In the genomic region with DNA sequence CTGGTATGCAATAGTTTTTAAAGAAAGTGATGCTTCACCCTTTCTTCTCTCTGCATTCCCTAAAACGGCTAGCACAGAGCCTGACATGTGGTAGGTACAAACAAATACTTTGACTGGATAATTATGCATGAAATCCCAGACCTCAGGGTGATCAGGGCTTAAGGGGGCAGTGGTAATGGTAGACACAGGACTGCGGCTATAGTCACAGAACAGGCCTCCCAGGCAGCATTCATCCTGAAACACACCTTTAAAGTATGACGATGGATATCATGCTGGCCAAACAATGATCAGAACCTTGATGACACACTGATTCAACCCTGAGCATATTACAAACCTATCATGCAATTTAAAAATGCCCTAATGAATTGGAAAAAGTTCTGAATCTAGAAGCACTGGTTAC, we compare ENCODE assay signal across 34 cellular contexts.
DNase-seq lines count a peak whose midpoint lies in the region; ATAC-seq, FAIRE-seq and TF ChIP-seq lines count a peak whose summit lies in the region.
"Had no signal": no experiment of that assay in that cellular context is flagged by ENCODE, and none has a peak within 500 bp of the region (broad histone marks: within the 10 kb centered on the region; RNA-seq: fewer than 3 reads in every experiment).

No MANE protein-coding gene starts in this region.

- ATAC-seq in CD4-positive, CD25-positive, alpha-beta regulatory T cell (ENCODE audit: low read depth in 2 of 2) = no peak
- no peak for ATAC-seq in CD8-positive, alpha-beta T cell
- no peak for ATAC-seq in GM12878
- ATAC-seq: heart left ventricle; stimulated activated naive B cell treated with anti-CD40 and anti-IgM and Interleukin-4, amounts not matched to agents 10 μg/mL and 1 μg/mL and 100 μg/mL, for 72 hours had no signal

- H3K9me3 ChIP-seq in CD4-positive, CD25-positive, alpha-beta regulatory T cell (ENCODE audit: control insufficient read depth in 2 of 2, low read length in 2 of 2) = no peaks in the 10 kb centered on the region
- H3K9me3 ChIP-seq in CD8-positive, alpha-beta T cell (ENCODE audit: low read length) = no peaks in the 10 kb centered on the region
- H3K9me3 ChIP-seq in GM12878 (replicated peaks; ENCODE audit: control insufficient read depth, insufficient read depth, low read length) (peaks cover 2% of the 10 kb centered on the region; the same call in 1 of the 3 replicates), mesenchymal stem cell (ENCODE audit: control insufficient read depth, low read length) (no peaks in the 10 kb centered on the region), hepatocyte (ENCODE audit: low read depth) (no peaks in the 10 kb centered on the region)
- H3K9me3 ChIP-seq: adrenal gland, heart left ventricle, prostate gland, thoracic aorta, vagina had no signal

- H3K27me3 ChIP-seq in CD4-positive, CD25-positive, alpha-beta regulatory T cell (ENCODE audit: control insufficient read depth, insufficient read depth, low read length) = no peaks in the 10 kb centered on the region
- H3K27me3 ChIP-seq in CD8-positive, alpha-beta T cell (ENCODE audit: insufficient read depth, low read length) = no peaks in the 10 kb centered on the region
- no peaks in the 10 kb centered on the region for H3K27me3 ChIP-seq in GM12878 (replicated peaks in 1 of 2; ENCODE audit: control insufficient read depth in 2 of 2, insufficient read depth in 2 of 2, low read length in 1 of 2)
- no peaks in the 10 kb centered on the region for H3K27me3 ChIP-seq in mesenchymal stem cell (ENCODE audit: control insufficient read depth in 1 of 2, insufficient read depth in 1 of 2, low read length in 2 of 2)
- no peaks in the 10 kb centered on the region for H3K27me3 ChIP-seq in hepatocyte
- H3K27me3 ChIP-seq: adrenal gland, heart left ventricle, vagina had no signal

- H3K23ac ChIP-seq in mesenchymal stem cell (ENCODE audit: low read length in 2 of 2) = no peak overlapping the region

- H3K79me2 ChIP-seq in GM12878 (ENCODE audit: control insufficient read depth, insufficient read depth, low read length) (peaks cover 57% of the 10 kb centered on the region), hepatocyte (no peaks in the 10 kb centered on the region)

- H3K4me2 ChIP-seq in GM12878 (ENCODE audit: control insufficient read depth, insufficient read depth) (no peak overlapping the region), mesenchymal stem cell (ENCODE audit: low read length, poor library complexity, severe bottlenecking) (no peak overlapping the region), hepatocyte (no peak overlapping the region)
- H3K4me2 ChIP-seq: PC-9 had no signal

- H2AFZ ChIP-seq in GM12878 (ENCODE audit: control insufficient read depth, low read depth, low read length) = no peak overlapping the region
- H2AFZ ChIP-seq in mesenchymal stem cell (ENCODE audit: low read depth, low read length) = no peak overlapping the region
- no peak overlapping the region for H2AFZ ChIP-seq in hepatocyte
- H2AFZ ChIP-seq: PC-9 had no signal

- no peak for DNase-seq in CD4-positive, CD25-positive, alpha-beta regulatory T cell
- DNase-seq in CD8-positive, alpha-beta T cell = no peak
- DNase-seq in GM12878 (ENCODE audit: low read depth, low spot score) (no peak), mesenchymal stem cell (no peak), GM19238 (ENCODE audit: insufficient read length, low spot score) (no peak), hepatocyte (ENCODE audit: low spot score) (no peak), NCI-H524 (lab: John Stamatoyannopoulos, UW) (no peak)
- DNase-seq in stimulated activated CD4-positive, alpha-beta T cell treated with anti-CD3 and anti-CD28 coated beads, Interleukin-1b, Interleukin-23, amount 100 ng/mL, for 48 hours = no peak
- DNase-seq: activated CD4-positive, alpha-beta T cell treated with anti-CD3 and anti-CD28 coated beads, Interleukin-2, amount 10 ng/mL, durations not matched to agents 24 days and 14 days; activated CD8-positive, alpha-beta memory T cell treated with anti-CD3 and anti-CD28 coated beads, Interleukin-2, amount 50 U/mL, for 48 hours; activated effector memory CD4-positive, alpha-beta T cell treated with anti-CD3 and anti-CD28 coated beads, Interleukin-2, amount 50 U/mL, for 16 hours; adrenal gland; DMS153; effector CD8-positive, alpha-beta T cell; erythroblast; H7; heart left ventricle; NCI-H1048; NCI-H187; NCI-H2171 treated with DMSO at 0.1 percent for 48 hours; NCI-H524 treated with DMSO at 0.1 percent for 48 hours; NK-92 treated with Interleukin-12 subunit alpha and Interleukin-12 subunit beta, amount 100 ng/mL, for 24 hours; nucleus accumbens; PC-9; SHP77; stimulated activated CD4-positive, alpha-beta T cell treated with anti-CD3 and anti-CD28 coated beads, Interleukin-4, amount 100 ng/mL, for 4 hours; stimulated activated naive B cell treated with anti-CD40 and anti-IgM and Interleukin-4, amounts not matched to agents 10 μg/mL and 1 μg/mL and 100 μg/mL, for 72 hours; T-helper 9 cell; WERI-Rb-1 had no signal

- no peaks in the 10 kb centered on the region for H3K27me3 Mint-ChIP-seq in CD4-positive, CD25-positive, alpha-beta regulatory T cell
- no peaks in the 10 kb centered on the region for H3K27me3 Mint-ChIP-seq in CD8-positive, alpha-beta T cell (ENCODE audit: low read depth)
- H3K27me3 Mint-ChIP-seq: activated CD4-positive, alpha-beta T cell treated with anti-CD3 and anti-CD28 coated beads, Interleukin-2, amount 10 ng/mL, durations not matched to agents 24 days and 14 days; brain; stimulated activated naive B cell treated with anti-CD40 and anti-IgM and Interleukin-4, amounts not matched to agents 10 μg/mL and 1 μg/mL and 100 μg/mL, for 72 hours had no signal

- POLR2A ChIA-PET in CD8-positive, alpha-beta T cell (lab: Charles Lee) = no interaction called here
- POLR2A ChIA-PET in GM12878 (lab: Charles Lee) = interaction anchor here (1.0 kb wide), 1 partner anchor 107 kb away, joined by 4 read pairs; no protein-coding TSS in a partner anchor

- H2BK12ac ChIP-seq in mesenchymal stem cell (ENCODE audit: low read length in 2 of 2) = peak overlapping the region in 1 of 2 experiments; percentile 77

- peaks cover 37% of the 10 kb centered on the region for H3K79me1 ChIP-seq in mesenchymal stem cell (replicated peaks; ENCODE audit: low read length, poor library complexity, severe bottlenecking)

- peak overlapping the region; percentile 76 for H2AK5ac ChIP-seq in mesenchymal stem cell (ENCODE audit: low read length, severe bottlenecking)

- FAIRE-seq in GM12878 (lab: Jason Lieb, UNC) = no peak

- H3K4me1 ChIP-seq in CD4-positive, CD25-positive, alpha-beta regulatory T cell (ENCODE audit: control insufficient read depth, insufficient read depth, low read length, poor library complexity, severe bottlenecking) = peaks cover 88% of the 10 kb centered on the region
- H3K4me1 ChIP-seq in CD8-positive, alpha-beta T cell (ENCODE audit: insufficient read depth, low read length) = peaks cover 88% of the 10 kb centered on the region
- H3K4me1 ChIP-seq in GM12878 (ENCODE audit: control insufficient read depth, insufficient read depth, low read length) = peaks cover 68% of the 10 kb centered on the region
- peaks cover 29% of the 10 kb centered on the region for H3K4me1 ChIP-seq in mesenchymal stem cell (ENCODE audit: control insufficient read depth, insufficient read depth, low read depth, low read length)
- H3K4me1 ChIP-seq in hepatocyte (ENCODE audit: insufficient read depth) = no peaks in the 10 kb centered on the region
- H3K4me1 ChIP-seq: prostate gland had no signal

- no peak overlapping the region for H3K14ac ChIP-seq in mesenchymal stem cell (ENCODE audit: low read length in 2 of 2)

- no peak for TF ChIP-seq CTCF in CD8-positive, alpha-beta T cell (IDR thresholded peaks at IDR 0.05)
- TF ChIP-seq CTCF in GM12878 (IDR thresholded peaks at IDR 0.05 in 2 of 3, conservative IDR thresholded peaks at IDR 0.05 in 1 of 3; ENCODE audit: control insufficient read depth in 2 of 3, extremely low read depth in 1 of 3, insufficient read depth in 1 of 3, low read depth in 3 of 3, low read length in 3 of 3) = no peak
- TF ChIP-seq CTCF in hepatocyte (IDR thresholded peaks at IDR 0.05; ENCODE audit: poor library complexity) = no peak

- H2BK5ac ChIP-seq in mesenchymal stem cell (ENCODE audit: low read depth, low read length, poor library complexity, severe bottlenecking) = no peak overlapping the region

- BruUV-seq in GM12878 (replicated peaks; lab: Mats Ljungman, UMichigan) = no TSS peak

- H3K36me3 ChIP-seq in CD4-positive, CD25-positive, alpha-beta regulatory T cell (ENCODE audit: control insufficient read depth, insufficient read depth, low read length) = peaks cover 36% of the 10 kb centered on the region
- no peaks in the 10 kb centered on the region for H3K36me3 ChIP-seq in CD8-positive, alpha-beta T cell (ENCODE audit: insufficient read depth, low read length)
- H3K36me3 ChIP-seq in GM12878 (ENCODE audit: control insufficient read depth in 2 of 2, insufficient read depth in 2 of 2, low read length in 1 of 2) (peaks cover 13 to 14% of the 10 kb centered on the region in 2 experiments; a peak in 3 of 4 replicates), mesenchymal stem cell (ENCODE audit: control insufficient read depth in 1 of 2, insufficient read depth in 2 of 2, low read depth in 1 of 2, low read length in 2 of 2) (peaks cover 12 to 37% of the 10 kb centered on the region in 2 experiments), hepatocyte (replicated peaks; ENCODE audit: insufficient read depth, low read depth) (no peaks in the 10 kb centered on the region)
- H3K36me3 ChIP-seq: adrenal gland, prostate gland, WERI-Rb-1 had no signal

- H3K9ac ChIP-seq in GM12878 (ENCODE audit: control insufficient read depth, insufficient read depth, low read length) (no peak overlapping the region), mesenchymal stem cell (ENCODE audit: low read length) (no peak overlapping the region)

- intact Hi-C loops in CD8-positive, alpha-beta T cell (cut with DNase I, micrococcal nuclease) = loop anchor here in 1 of 2 experiments (1.0 kb wide), 1 partner anchor 8 kb away; no protein-coding TSS in a partner anchor
- intact Hi-C loops in GM12878 (cut with micrococcal nuclease; ENCODE audit: unreplicated experiment) = no loop called here

- TF ChIP-seq RAD21 in GM12878 (IDR thresholded peaks at IDR 0.05; ENCODE audit: insufficient read depth, low read depth, low read length) = no peak

- H3K9me2 ChIP-seq in hepatocyte (replicated peaks; ENCODE audit: insufficient read depth) = no peaks in the 10 kb centered on the region

- 45% methylated on average over 3 of the region's 3 CpGs for WGBS in GM12878 (ENCODE audit: insufficient coverage, insufficient replicate concordance, low lambda C conversion rate, missing lambda C conversion rate)
- 82% methylated on average over 3 of the region's 3 CpGs for WGBS in mesenchymal stem cell
- 82% methylated on average over 3 of the region's 3 CpGs for WGBS in hepatocyte (ENCODE audit: low lambda C conversion rate, missing lambda C conversion rate)

- H4K8ac ChIP-seq in mesenchymal stem cell (ENCODE audit: low read length) = no peak overlapping the region

- H4K20me1 ChIP-seq in GM12878 (ENCODE audit: control insufficient read depth, insufficient read depth) (no peaks in the 10 kb centered on the region), hepatocyte (ENCODE audit: insufficient read depth, poor library complexity, severe bottlenecking) (no peaks in the 10 kb centered on the region)

- SMC1A ChIA-PET in GM12878 (lab: Charles Lee; ENCODE audit: uncharacterized antibody, unreplicated experiment) = interaction anchor here (1.0 to 3.7 kb wide), 6 partner anchors 12 to 331 kb away, joined by 3 to 25 read pairs (median 4); no protein-coding TSS in a partner anchor

- no peak overlapping the region for H2BK15ac ChIP-seq in mesenchymal stem cell (ENCODE audit: low read depth, poor library complexity, severe bottlenecking)

- H3K27ac ChIP-seq in CD4-positive, CD25-positive, alpha-beta regulatory T cell (ENCODE audit: insufficient read depth, low read length, poor library complexity, severe bottlenecking) = peak overlapping the region; percentile 58
- H3K27ac ChIP-seq in CD8-positive, alpha-beta T cell (ENCODE audit: low read depth, low read length) = no peak overlapping the region
- no peak overlapping the region for H3K27ac ChIP-seq in GM12878 (ENCODE audit: control insufficient read depth, insufficient read depth)
- no peak overlapping the region for H3K27ac ChIP-seq in mesenchymal stem cell (ENCODE audit: low read length, poor library complexity, severe bottlenecking)
- H3K27ac ChIP-seq in hepatocyte = no peak overlapping the region
- H3K27ac ChIP-seq: PC-9, prostate gland, thoracic aorta, vagina, WERI-Rb-1 had no signal

- H2BK120ac ChIP-seq in mesenchymal stem cell (ENCODE audit: low read depth, low read length) = no peak overlapping the region

- peaks cover 39 to 92% (median 78%) of the 10 kb centered on the region in 4 donors for H3K4me1 Mint-ChIP-seq in CD4-positive, CD25-positive, alpha-beta regulatory T cell
- peaks cover 92% of the 10 kb centered on the region for H3K4me1 Mint-ChIP-seq in CD8-positive, alpha-beta T cell (ENCODE audit: low read depth)

- no peaks in the 10 kb centered on the region for H3K9me3 Mint-ChIP-seq in CD4-positive, CD25-positive, alpha-beta regulatory T cell
- no peaks in the 10 kb centered on the region for H3K9me3 Mint-ChIP-seq in CD8-positive, alpha-beta T cell
- H3K9me3 Mint-ChIP-seq: activated CD4-positive, alpha-beta T cell treated with anti-CD3 and anti-CD28 coated beads, Interleukin-2, amount 10 ng/mL, durations not matched to agents 24 days and 14 days; brain had no signal

- peak overlapping the region in 1 of 2 experiments; percentile 91 for H3K18ac ChIP-seq in mesenchymal stem cell (ENCODE audit: low read depth in 1 of 2, low read length in 2 of 2)

- CTCF ChIA-PET in CD8-positive, alpha-beta T cell (lab: Charles Lee) = interaction anchor here (0.8 to 3.1 kb wide), 3 partner anchors 14 to 38 kb away, joined by 3 to 17 read pairs (median 3); no protein-coding TSS in a partner anchor
- CTCF ChIA-PET in GM12878 (lab: Yijun Ruan, JAX) = no interaction called here

- H4K91ac ChIP-seq in mesenchymal stem cell (ENCODE audit: low read length) = no peak overlapping the region

- in situ Hi-C loops in GM12878 (cut with MboI) = no loop called here

- H3K36me3 Mint-ChIP-seq in CD4-positive, CD25-positive, alpha-beta regulatory T cell = peaks cover 45% of the 10 kb centered on the region
- peaks cover 69% of the 10 kb centered on the region for H3K36me3 Mint-ChIP-seq in CD8-positive, alpha-beta T cell

- no peak for TF ChIP-seq POLR2A in GM12878 (IDR thresholded peaks at IDR 0.05; ENCODE audit: low read depth, low read length)

- RAD21 ChIA-PET in GM12878 (lab: Charles Lee; ENCODE audit: unreplicated experiment) = interaction anchor here (1.0 to 1.2 kb wide), 2 partner anchors 46 to 107 kb away, joined by 4 to 6 read pairs; no protein-coding TSS in a partner anchor

- no peak overlapping the region for H3K4me3 ChIP-seq in CD4-positive, CD25-positive, alpha-beta regulatory T cell (ENCODE audit: low read depth, low read length)
- H3K4me3 ChIP-seq in CD8-positive, alpha-beta T cell (ENCODE audit: low read depth, low read length) = no peak overlapping the region
- no peak overlapping the region for H3K4me3 ChIP-seq in GM12878
- H3K4me3 ChIP-seq in mesenchymal stem cell (ENCODE audit: insufficient read depth in 1 of 2, low read depth in 1 of 2, low read length in 2 of 2) = no peak overlapping the region
- H3K4me3 ChIP-seq in hepatocyte = no peak overlapping the region
- H3K4me3 ChIP-seq: adrenal gland, heart left ventricle, lung, PC-9, prostate gland, thoracic aorta, vagina had no signal

- H3K4ac ChIP-seq in mesenchymal stem cell (ENCODE audit: low read depth in 1 of 2, low read length in 2 of 2) = no peak overlapping the region

- H3K4me3 Mint-ChIP-seq in CD4-positive, CD25-positive, alpha-beta regulatory T cell = peak overlapping the region in 1 of 4 donors; percentile 53
- H3K4me3 Mint-ChIP-seq in CD8-positive, alpha-beta T cell = no peak overlapping the region
- H3K4me3 Mint-ChIP-seq: activated CD4-positive, alpha-beta T cell treated with anti-CD3 and anti-CD28 coated beads, Interleukin-2, amount 10 ng/mL, durations not matched to agents 24 days and 14 days; brain; stimulated activated naive B cell treated with anti-CD40 and anti-IgM and Interleukin-4, amounts not matched to agents 10 μg/mL and 1 μg/mL and 100 μg/mL, for 72 hours had no signal

- peak overlapping the region; percentile 52 to 90 (median 59) for H3K27ac Mint-ChIP-seq in CD4-positive, CD25-positive, alpha-beta regulatory T cell
- peak overlapping the region; percentile 82 for H3K27ac Mint-ChIP-seq in CD8-positive, alpha-beta T cell
- H3K27ac Mint-ChIP-seq: activated CD4-positive, alpha-beta T cell treated with anti-CD3 and anti-CD28 coated beads, Interleukin-2, amount 10 ng/mL, durations not matched to agents 24 days and 14 days; brain; stimulated activated naive B cell treated with anti-CD40 and anti-IgM and Interleukin-4, amounts not matched to agents 10 μg/mL and 1 μg/mL and 100 μg/mL, for 72 hours had no signal

- TF ChIP-seq EP300 in GM12878 (IDR thresholded peaks at IDR 0.05; ENCODE audit: borderline replicate concordance in 1 of 2, control insufficient read depth in 1 of 2, low read depth in 2 of 2, low read length in 2 of 2) = no peak
